16 cellular contexts compared by ENCODE assay signal in the genomic region with DNA sequence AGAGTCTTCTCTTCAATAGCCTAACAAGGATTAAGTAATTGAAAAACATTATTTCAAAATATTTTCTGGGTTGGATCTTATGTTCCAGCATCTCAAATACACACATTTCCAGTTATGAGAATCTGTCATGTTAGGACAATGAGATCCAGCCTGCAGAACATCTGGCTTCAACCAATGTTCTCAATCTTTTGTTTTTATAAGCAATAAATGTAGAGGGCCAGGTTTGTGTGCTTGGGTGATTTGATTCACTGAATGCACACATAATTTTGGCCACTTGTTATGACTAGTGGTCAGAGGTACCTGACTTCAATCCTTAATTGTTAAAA.
"Had no signal": no experiment of that assay in that cellular context is flagged by ENCODE, and none has a peak within 500 bp of the region (broad histone marks: within the 10 kb centered on the region; RNA-seq: fewer than 3 reads in every experiment).

No MANE protein-coding gene starts in this region.

- H3K36me3 ChIP-seq: brain microvascular endothelial cell, Peyer's patch had no signal

- H3K27me3 ChIP-seq: brain microvascular endothelial cell, Peyer's patch had no signal

- DNase-seq: activated CD4-positive, alpha-beta T cell treated with anti-CD3 and anti-CD28 coated beads for 4 hours; activated CD8-positive, alpha-beta memory T cell treated with anti-CD3 and anti-CD28 coated beads, Interleukin-2, amount 50 U/mL, for 4 hours; activated CD8-positive, alpha-beta T cell treated with anti-CD3 and anti-CD28 coated beads for 36 hours; activated gamma-delta T cell treated with Interleukin-2 at 50 U/mL for 16 hours; activated naive CD4-positive, alpha-beta T cell treated with anti-CD3 and anti-CD28 coated beads, Interleukin-2, amount 10 ng/mL, durations not matched to agents 7 days and 5 days; activated naive CD8-positive, alpha-beta T cell treated with anti-CD3 and anti-CD28 coated beads for 36 hours; activated T-cell treated with anti-CD3 and anti-CD28 coated beads, Interleukin-2, amount 50 U/mL, for 72 hours; brain microvascular endothelial cell; NCI-H1105 treated with DMSO at 0.1 percent for 48 hours; NCI-H1436 treated with DMSO at 0.1 percent for 48 hours; NCI-H2081; NCI-H446; Peyer's patch; SHP77 treated with DMSO at 0.1 percent for 48 hours had no signal

- ATAC-seq: activated CD4-positive, CD25-positive, alpha-beta regulatory T cell treated with anti-CD3 and anti-CD28 coated beads, Interleukin-2, amount 50 U/mL, for 24 hours; activated CD8-positive, alpha-beta T cell treated with anti-CD3 and anti-CD28 coated beads for 36 hours; activated T-cell treated with anti-CD3 and anti-CD28 coated beads, Interleukin-2, amount 50 U/mL, for 72 hours had no signal

- H3K4me3 ChIP-seq: Peyer's patch had no signal

- H3K9me3 ChIP-seq: Peyer's patch had no signal

- H3K27ac ChIP-seq: brain microvascular endothelial cell, RWPE1 had no signal
